ENCODE assay signal across 28 cellular contexts in genomic region chr4:62324215-62324614, GRCh38.
A peak's percentile ranks its signal among the peaks of the same experiment; 100 is the strongest.
DNase-seq lines count a peak whose midpoint lies in the region; ATAC-seq and TF ChIP-seq lines count a peak whose summit lies in the region.
"Had no signal": no experiment of that assay in that cellular context is flagged by ENCODE, and none has a peak within 500 bp of the region (broad histone marks: within the 10 kb centered on the region; RNA-seq: fewer than 3 reads in every experiment).

No MANE protein-coding gene starts in this region.

- H3K4me1 ChIP-seq in right cardiac atrium (ENCODE audit: control insufficient read depth, insufficient read depth, low read length) = peaks cover 1% of the 10 kb centered on the region
- H3K4me1 ChIP-seq: colonic mucosa, left lung, psoas muscle, tibial artery had no signal

- no peak overlapping the region for H3K4me3 ChIP-seq in astrocyte of the spinal cord (ENCODE audit: low read depth, low read length)
- H3K4me3 ChIP-seq in right cardiac atrium (ENCODE audit: low read length) = no peak overlapping the region
- H3K4me3 ChIP-seq: colonic mucosa, left lung, psoas muscle, tibial artery had no signal

- DNase-seq in A172 (ENCODE audit: low spot score) = peak; percentile 9
- DNase-seq in NCI-H446 (lab: John Stamatoyannopoulos, UW) = peak; percentile 84 to 93
- DNase-seq in astrocyte of the spinal cord (ENCODE audit: low read depth, low spot score) = peak; percentile 10
- DNase-seq in right cardiac atrium = peak; percentile 66 to 93 (median 79)
- DNase-seq in LoVo (ENCODE audit: low spot score) = no peak
- DNase-seq: activated CD4-positive, alpha-beta T cell treated with anti-CD3 and anti-CD28 coated beads for 48 hours; activated gamma-delta T cell treated with Interleukin-2 at 50 U/mL for 16 hours; activated T-cell treated with anti-CD3 and anti-CD28 coated beads, Interleukin-2, amount 50 U/mL, for 1 hour; CD4-positive, alpha-beta memory T cell; colonic mucosa; effector memory CD4-positive, alpha-beta T cell; EL; glutamatergic neuron; KBM-7; left lung; naive B cell; NCI-H1436 treated with DMSO at 0.1 percent for 48 hours; NCI-H2081 treated with DMSO at 0.1 percent for 48 hours; NCI-H345; NCI-H82; psoas muscle; stimulated activated CD4-positive, alpha-beta T cell treated with anti-CD3 and anti-CD28 coated beads, Interleukin-4, amount 100 ng/mL, for 1 hour; T-cell had no signal

- in situ Hi-C loops in astrocyte of the spinal cord (cut with HindIII; ENCODE audit: low sequenced_read_pairs) = no loop called here

- intact Hi-C loops in right cardiac atrium (cut with DNase I) = no loop called here

- no peaks in the 10 kb centered on the region for H3K9me3 ChIP-seq in right cardiac atrium (ENCODE audit: control insufficient read depth, low read length)
- H3K9me3 ChIP-seq: colonic mucosa, left lung, neutrophil, tibial artery had no signal

- TF ChIP-seq CTCF in astrocyte of the spinal cord (IDR thresholded peaks at IDR 0.05; ENCODE audit: low read depth, low read length) = no peak

- no peaks in the 10 kb centered on the region for H3K27me3 ChIP-seq in right cardiac atrium (ENCODE audit: control insufficient read depth, insufficient read depth)
- H3K27me3 ChIP-seq: colonic mucosa, left lung, neutrophil, tibial artery had no signal

- H3K27ac ChIP-seq in right cardiac atrium (ENCODE audit: low read length) = no peak overlapping the region
- H3K27ac ChIP-seq: colonic mucosa, left lung, neutrophil, psoas muscle, tibial artery had no signal

- peak; percentile 39 to 86 for ATAC-seq in right cardiac atrium
- no peak for ATAC-seq in GM18868 (IDR thresholded peaks at IDR 0.05; ENCODE audit: unreplicated experiment)
- no peak for ATAC-seq in HG02759 (IDR thresholded peaks at IDR 0.05; ENCODE audit: unreplicated experiment)
- ATAC-seq in GM19328 (IDR thresholded peaks at IDR 0.05; ENCODE audit: unreplicated experiment) = no peak
- ATAC-seq: left lung, psoas muscle, T-cell had no signal

- 60% methylated on average over 1 of the region's 1 CpG for WGBS in right cardiac atrium

Comparison
In these comparisons a context has a peak if more than half of its experiments do, and no peak if none do; other contexts are left out.
1. ATAC-seq: peak in right cardiac atrium (2 of 2); none in GM18868 (single experiment), HG02759 (single experiment) and GM19328 (single experiment).